1 cellular context compared by ENCODE assay signal in genomic region chr4:15005474-15006115, GRCh38.
TF ChIP-seq lines count a peak whose summit lies in the region.

No MANE protein-coding gene starts in this region.

TF ChIP-seq in GM12878, 131 proteins besides CTCF, POLR2A, EP300 and RAD21 (continued from another document):
- TF ChIP-seq SREBF2 (IDR thresholded peaks at IDR 0.05; ENCODE audit: low read length) = no peak
- TF ChIP-seq TCF3 (IDR thresholded peaks at IDR 0.05; ENCODE audit: borderline replicate concordance, insufficient read depth, low read depth, low read length) = no peak
- no peak for TF ChIP-seq GABPA (IDR thresholded peaks at IDR 0.05; ENCODE audit: low read depth)
- TF ChIP-seq BRCA1 (IDR thresholded peaks at IDR 0.05; ENCODE audit: low read depth, low read length) = no peak
- TF ChIP-seq HDAC6 (IDR thresholded peaks at IDR 0.05; ENCODE audit: unreplicated experiment) = no peak
